Comparison of ENCODE assay signal across 19 cellular contexts in genomic region chr2:64056021-64056420, GRCh38.
"Had no signal": no experiment of that assay in that cellular context is flagged by ENCODE, and none has a peak within 500 bp of the region (broad histone marks: within the 10 kb centered on the region; RNA-seq: fewer than 3 reads in every experiment).

No MANE protein-coding gene starts in this region.

- DNase-seq: activated CD8-positive, alpha-beta memory T cell treated with anti-CD3 and anti-CD28 coated beads, Interleukin-2, amount 10 ng/mL, durations not matched to agents 7 days and 5 days; activated gamma-delta T cell; activated T-cell treated with anti-CD3 and anti-CD28 coated beads for 4 hours; anterior cingulate cortex; body of pancreas; caudate nucleus; effector CD4-positive, alpha-beta T cell; head of caudate nucleus; hypothalamus; left ventricle myocardium superior; midbrain; natural killer cell; stimulated activated CD4-positive, alpha-beta T cell treated with anti-CD3 and anti-CD28 coated beads, Interleukin-12 subunit alpha, Interleukin-12 subunit beta, amount 100 ng/mL, for 4 hours; stimulated activated CD4-positive, alpha-beta T cell treated with anti-CD3 and anti-CD28 coated beads, Interleukin-4, amount 100 ng/mL, for 4 hours; T1000; upper lobe of left lung had no signal

- H3K4me1 ChIP-seq: body of pancreas, gastroesophageal sphincter, prostate gland had no signal

- H3K36me3 ChIP-seq: esophagus muscularis mucosa, gastroesophageal sphincter, prostate gland, upper lobe of left lung had no signal

- H3K9me3 ChIP-seq: body of pancreas, esophagus muscularis mucosa, gastroesophageal sphincter, prostate gland, upper lobe of left lung had no signal

- H3K27me3 ChIP-seq: body of pancreas, esophagus muscularis mucosa, gastroesophageal sphincter, upper lobe of left lung had no signal

- ATAC-seq: activated CD8-positive, alpha-beta memory T cell treated with anti-CD3 and anti-CD28 coated beads, Interleukin-2, amount 10 ng/mL, durations not matched to agents 7 days and 5 days; body of pancreas; gastroesophageal sphincter; left ventricle myocardium superior had no signal

- H3K4me3 ChIP-seq: body of pancreas, esophagus muscularis mucosa, gastroesophageal sphincter, prostate gland, upper lobe of left lung had no signal

- H3K27ac ChIP-seq: body of pancreas, esophagus muscularis mucosa, gastroesophageal sphincter, prostate gland, upper lobe of left lung had no signal
